Comparison of ENCODE assay signal across 8 cellular contexts in the genomic region with DNA sequence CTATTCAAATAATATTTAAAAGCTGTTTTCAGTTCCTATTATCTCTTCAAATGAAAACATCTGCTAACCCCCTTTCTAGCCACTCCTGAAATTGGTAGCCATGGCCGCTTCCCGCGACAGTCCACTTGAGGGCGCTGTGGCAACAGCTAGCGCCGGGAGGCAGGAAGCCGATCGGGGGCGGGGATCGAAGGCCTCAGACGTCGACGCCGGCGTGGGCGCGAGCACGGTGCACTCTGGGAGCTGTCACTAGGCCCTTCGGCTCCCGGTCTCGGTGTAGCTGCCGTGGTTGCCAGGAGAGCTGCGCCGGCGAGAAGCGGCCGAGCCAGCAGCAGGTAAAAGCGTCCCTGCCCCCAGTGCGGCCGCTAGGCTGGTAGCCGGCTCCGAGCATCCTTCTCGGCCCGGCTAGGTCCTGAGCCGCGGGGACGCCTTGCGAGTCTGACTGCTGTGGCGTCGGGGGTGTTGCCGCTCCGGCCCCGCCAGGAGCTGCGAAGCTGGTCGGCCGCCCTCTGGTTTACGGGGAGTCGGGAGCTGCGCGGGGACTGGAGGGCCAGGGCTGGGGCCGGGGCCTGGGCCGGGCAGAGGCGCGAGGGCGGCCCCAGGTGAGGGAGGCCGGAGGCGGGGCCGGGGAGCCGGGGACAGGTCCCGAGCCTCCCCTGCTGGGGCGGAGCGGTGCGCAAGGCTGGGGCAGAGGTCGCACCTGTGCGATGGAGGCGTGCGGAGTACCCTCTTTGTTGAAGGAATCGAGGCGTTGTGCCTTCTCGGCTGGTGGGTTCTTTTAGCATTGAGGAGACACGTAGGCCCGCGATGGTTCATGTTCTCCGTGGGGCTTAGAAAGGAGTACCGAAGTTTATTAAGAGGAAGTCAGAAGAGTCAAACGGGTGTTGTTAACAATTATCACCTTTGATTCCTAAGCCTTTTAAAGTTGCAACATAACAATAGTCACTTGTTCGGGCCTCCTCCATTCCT. TPM values are rescaled to one million over a fixed set of nuclear protein-coding genes. Genes with fewer than 3 reads are reported as not detected.
DNase-seq lines count a peak whose midpoint lies in the region; ATAC-seq and TF ChIP-seq lines count a peak whose summit lies in the region.

A gene with protein sequence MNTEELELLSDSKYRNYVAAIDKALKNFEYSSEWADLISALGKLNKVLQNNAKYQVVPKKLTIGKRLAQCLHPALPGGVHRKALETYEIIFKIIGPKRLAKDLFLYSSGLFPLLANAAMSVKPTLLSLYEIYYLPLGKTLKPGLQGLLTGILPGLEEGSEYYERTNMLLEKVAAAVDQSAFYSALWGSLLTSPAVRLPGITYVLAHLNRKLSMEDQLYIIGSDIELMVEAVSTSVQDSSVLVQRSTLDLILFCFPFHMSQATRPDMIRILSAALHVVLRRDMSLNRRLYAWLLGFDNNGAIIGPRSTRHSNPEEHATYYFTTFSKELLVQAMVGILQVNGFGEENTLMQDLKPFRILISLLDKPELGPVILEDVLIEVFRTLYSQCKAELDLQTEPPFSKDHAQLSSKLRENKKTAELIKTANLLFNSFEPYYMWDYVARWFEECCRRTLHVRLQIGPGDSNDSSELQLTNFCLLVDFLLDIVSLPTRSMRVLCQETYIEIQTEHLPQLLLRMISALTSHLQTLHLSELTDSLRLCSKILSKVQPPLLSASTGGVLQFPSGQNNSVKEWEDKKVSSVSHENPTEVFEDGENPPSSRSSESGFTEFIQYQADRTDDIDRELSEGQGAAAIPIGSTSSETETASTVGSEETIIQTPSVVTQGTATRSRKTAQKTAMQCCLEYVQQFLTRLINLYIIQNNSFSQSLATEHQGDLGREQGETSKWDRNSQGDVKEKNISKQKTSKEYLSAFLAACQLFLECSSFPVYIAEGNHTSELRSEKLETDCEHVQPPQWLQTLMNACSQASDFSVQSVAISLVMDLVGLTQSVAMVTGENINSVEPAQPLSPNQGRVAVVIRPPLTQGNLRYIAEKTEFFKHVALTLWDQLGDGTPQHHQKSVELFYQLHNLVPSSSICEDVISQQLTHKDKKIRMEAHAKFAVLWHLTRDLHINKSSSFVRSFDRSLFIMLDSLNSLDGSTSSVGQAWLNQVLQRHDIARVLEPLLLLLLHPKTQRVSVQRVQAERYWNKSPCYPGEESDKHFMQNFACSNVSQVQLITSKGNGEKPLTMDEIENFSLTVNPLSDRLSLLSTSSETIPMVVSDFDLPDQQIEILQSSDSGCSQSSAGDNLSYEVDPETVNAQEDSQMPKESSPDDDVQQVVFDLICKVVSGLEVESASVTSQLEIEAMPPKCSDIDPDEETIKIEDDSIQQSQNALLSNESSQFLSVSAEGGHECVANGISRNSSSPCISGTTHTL (N-terminal part only) (plus strand): TSS at position 224 of the 966 bp plus-strand sequence. CDS start 29,307 bp downstream, outside the sequence.

- TF ChIP-seq CTCF in 22Rv1 (IDR thresholded peaks at IDR 0.05) (peak; percentile 97), astrocyte of the spinal cord (IDR thresholded peaks at IDR 0.05; ENCODE audit: low read depth, low read length) (peak; percentile 99), hepatocyte (IDR thresholded peaks at IDR 0.05; ENCODE audit: poor library complexity) (peak; percentile 99)

- H2AFZ ChIP-seq in hepatocyte = peak within 1 kb of the TSS; percentile 86

- H3K27me3 ChIP-seq in hepatocyte = no peaks in the 10 kb centered on the region

- H3K4me3 ChIP-seq in astrocyte of the spinal cord (ENCODE audit: low read depth, low read length) = peak within 1 kb of the TSS; percentile 81
- H3K4me3 ChIP-seq in hepatocyte = peak within 1 kb of the TSS; percentile 72

- H3K36me3 ChIP-seq in hepatocyte (replicated peaks; ENCODE audit: insufficient read depth, low read depth) = no peaks in the 10 kb centered on the region

- H3K9me2 ChIP-seq in hepatocyte (replicated peaks; ENCODE audit: insufficient read depth) = no peaks in the 10 kb centered on the region

- ATAC-seq in GM18511 (IDR thresholded peaks at IDR 0.05; ENCODE audit: unreplicated experiment) (peak; percentile 81), HG03039 (IDR thresholded peaks at IDR 0.05; ENCODE audit: unreplicated experiment) (peak; percentile 88)

- H3K4me2 ChIP-seq in hepatocyte = peak within 1 kb of the TSS; percentile 80

- in situ Hi-C loops in astrocyte of the spinal cord (cut with HindIII; ENCODE audit: low sequenced_read_pairs) = no loop called here

- WGBS in hepatocyte (ENCODE audit: low lambda C conversion rate, missing lambda C conversion rate) = under 1% methylated on average over 72 of the region's 77 CpGs

- peaks cover 9% of the 10 kb centered on the region for H3K4me1 ChIP-seq in hepatocyte (ENCODE audit: insufficient read depth)

- H3K9me3 ChIP-seq in hepatocyte (ENCODE audit: low read depth) = no peaks in the 10 kb centered on the region

- peak within 1 kb of the TSS; percentile 94 for H3K27ac ChIP-seq in 22Rv1
- H3K27ac ChIP-seq in hepatocyte = peak within 1 kb of the TSS; percentile 94

- no peaks in the 10 kb centered on the region for H4K20me1 ChIP-seq in hepatocyte (ENCODE audit: insufficient read depth, poor library complexity, severe bottlenecking)

- peaks cover 58% of the 10 kb centered on the region for H3K79me2 ChIP-seq in hepatocyte

- DNase-seq in NCI-H2081 (lab: John Stamatoyannopoulos, UW) (peak; percentile 95), T1000 (lab: John Stamatoyannopoulos, UW) (peak; percentile 90), astrocyte of the spinal cord (ENCODE audit: low read depth, low spot score) (peak; percentile 93), hepatocyte (ENCODE audit: low spot score) (peak; percentile 98), retina (peak; percentile 96)

RNA-seq across cellular contexts. Expression of the gene that starts here (rescaled TPM):
- total RNA-seq in hepatocyte = 33.6 and 34.5 TPM in 2 replicates
- 3.6 and 4.8 TPM in 2 replicates for polyA plus RNA-seq in hepatocyte

Comparison
In these comparisons a context has a peak if more than half of its experiments do, and no peak if none do; other contexts are left out.
1. Peak in every context shown above with its lines: DNase-seq, ATAC-seq, H3K4me3 ChIP-seq and H3K27ac ChIP-seq.